In genomic region chr6:108175176-108175591, GRCh38 we compare ENCODE assay signal across 17 cellular contexts. TPM values are rescaled to one million over a fixed set of nuclear protein-coding genes. Genes with fewer than 3 reads are reported as not detected.
DNase-seq lines count a peak whose midpoint lies in the region; ATAC-seq and TF ChIP-seq lines count a peak whose summit lies in the region.
"Had no signal": no experiment of that assay in that cellular context is flagged by ENCODE, and none has a peak within 500 bp of the region (broad histone marks: within the 10 kb centered on the region; RNA-seq: fewer than 3 reads in every experiment).

No MANE protein-coding gene starts in this region.

- no peaks in the 10 kb centered on the region for H3K9me3 Mint-ChIP-seq in CD8-positive, alpha-beta memory T cell
- H3K9me3 Mint-ChIP-seq in MCF 10A (ENCODE audit: unreplicated experiment): no peaks in the 10 kb centered on the region

- no peaks in the 10 kb centered on the region for H3K36me3 Mint-ChIP-seq in CD8-positive, alpha-beta memory T cell
- H3K36me3 Mint-ChIP-seq in MCF 10A (ENCODE audit: insufficient read depth, unreplicated experiment): no peaks in the 10 kb centered on the region

- no peak overlapping the region for H3K27ac ChIP-seq in CD8-positive, alpha-beta memory T cell (ENCODE audit: low read depth, low read length)
- H3K27ac ChIP-seq in PC-3 (ENCODE audit: low read length) (no peak overlapping the region), gastrocnemius medialis (no peak overlapping the region)
- H3K27ac ChIP-seq: C4-2B, dorsolateral prefrontal cortex, foreskin keratinocyte, KMS-11 had no signal

- H3K4me2 ChIP-seq in PC-3 (ENCODE audit: low read length): peak overlapping the region; percentile 76; the same call in 1 of the 2 replicates
- H3K4me2 ChIP-seq: KMS-11 had no signal

- H3K27me3 Mint-ChIP-seq in CD8-positive, alpha-beta memory T cell: peaks cover 57 to 91% of the 10 kb centered on the region in 2 donors
- no peaks in the 10 kb centered on the region for H3K27me3 Mint-ChIP-seq in MCF 10A (ENCODE audit: insufficient read depth, unreplicated experiment)

- H3K27ac Mint-ChIP-seq in CD8-positive, alpha-beta memory T cell: peak overlapping the region in 1 of 8 donors; percentile 17
- no peak overlapping the region for H3K27ac Mint-ChIP-seq in MCF 10A (ENCODE audit: low read depth, unreplicated experiment)

- CTCF ChIA-PET in CD8-positive, alpha-beta memory T cell (lab: Charles Lee): no interaction called here
- CTCF ChIA-PET in PC-3 (lab: Charles Lee): no interaction called here
- CTCF ChIA-PET in GM10248 (lab: Yijun Ruan, JAX): interaction anchor here (0.7 to 1.7 kb wide), 6 partner anchors 10 to 316 kb away, joined by 3 to 5 read pairs (median 3); partner anchors contain the start of gene SNX3
- CTCF ChIA-PET in MCF 10A (lab: Yijun Ruan, JAX): interaction anchor here (1.1 kb wide), 1 partner anchor 10 kb away, joined by 3 read pairs; no protein-coding TSS in a partner anchor

- H3K4me3 Mint-ChIP-seq in CD8-positive, alpha-beta memory T cell: peak overlapping the region; percentile 12 to 86 (median 41)
- no peak overlapping the region for H3K4me3 Mint-ChIP-seq in MCF 10A (ENCODE audit: unreplicated experiment)

- H3K9me2 ChIP-seq in PC-3 (replicated peaks; ENCODE audit: low read length): no peaks in the 10 kb centered on the region

- no peaks in the 10 kb centered on the region for H3K9me3 ChIP-seq in CD8-positive, alpha-beta memory T cell (ENCODE audit: low read length)
- H3K9me3 ChIP-seq in PC-3 (ENCODE audit: low read length): no peaks in the 10 kb centered on the region
- H3K9me3 ChIP-seq in iPS-15b (ENCODE audit: control insufficient read depth, insufficient read depth, low read length): no peaks in the 10 kb centered on the region
- no peaks in the 10 kb centered on the region for H3K9me3 ChIP-seq in gastrocnemius medialis

- TF ChIP-seq CTCF in PC-3 (conservative IDR thresholded peaks at IDR 0.05; ENCODE audit: low read depth, low read length): no peak
- no peak for TF ChIP-seq CTCF in gastrocnemius medialis (IDR thresholded peaks at IDR 0.05 in 4 of 5, conservative IDR thresholded peaks at IDR 0.05 in 1 of 5)
- no peak for TF ChIP-seq CTCF in GM10248 (IDR thresholded peaks at IDR 0.05; ENCODE audit: control extremely low read depth, extremely low read depth, low read depth, missing control alignments)
- no peak for TF ChIP-seq CTCF in MCF 10A (IDR thresholded peaks at IDR 0.05; ENCODE audit: unreplicated experiment)

- H3K9ac ChIP-seq in PC-3 (ENCODE audit: low read length) (no peak overlapping the region), iPS-15b (ENCODE audit: low read depth, low read length) (no peak overlapping the region)
- H3K9ac ChIP-seq: KMS-11 had no signal

- no peaks in the 10 kb centered on the region for H3F3A ChIP-seq in PC-3 (ENCODE audit: low read length, unreplicated experiment)

- peaks cover 7% of the 10 kb centered on the region for H3K4me1 ChIP-seq in CD8-positive, alpha-beta memory T cell (ENCODE audit: insufficient read depth, low read length)
- H3K4me1 ChIP-seq in PC-3 (ENCODE audit: insufficient read depth, low read length): no peaks in the 10 kb centered on the region
- peaks cover 18% of the 10 kb centered on the region for H3K4me1 ChIP-seq in iPS-15b (ENCODE audit: control insufficient read depth, insufficient read depth, low read length)
- H3K4me1 ChIP-seq in gastrocnemius medialis: peaks cover 13 to 15% of the 10 kb centered on the region in 2 donors
- H3K4me1 ChIP-seq: foreskin keratinocyte had no signal

- ATAC-seq in PC-3 (no peak), gastrocnemius medialis (no peak), HG03175 (IDR thresholded peaks at IDR 0.05; ENCODE audit: unreplicated experiment) (no peak), HG03095 (IDR thresholded peaks at IDR 0.05; ENCODE audit: unreplicated experiment) (no peak)

- peaks cover 76% of the 10 kb centered on the region for H3K27me3 ChIP-seq in CD8-positive, alpha-beta memory T cell (ENCODE audit: insufficient read depth, low read length, poor library complexity, severe bottlenecking)
- H3K27me3 ChIP-seq in PC-3 (ENCODE audit: low read length) (no peaks in the 10 kb centered on the region), iPS-15b (ENCODE audit: control insufficient read depth, insufficient read depth, low read length) (peaks cover 89% of the 10 kb centered on the region), gastrocnemius medialis (peaks cover 81 to 94% (median 89%) of the 10 kb centered on the region in 3 donors)

- H3K36me3 ChIP-seq in CD8-positive, alpha-beta memory T cell (ENCODE audit: insufficient read depth, low read length): no peaks in the 10 kb centered on the region
- H3K36me3 ChIP-seq in PC-3 (ENCODE audit: low read depth, low read length): no peaks in the 10 kb centered on the region
- no peaks in the 10 kb centered on the region for H3K36me3 ChIP-seq in iPS-15b (ENCODE audit: control insufficient read depth, insufficient read depth, low read length)
- H3K36me3 ChIP-seq in gastrocnemius medialis: no peaks in the 10 kb centered on the region

- no peaks in the 10 kb centered on the region for H4K20me1 ChIP-seq in PC-3 (ENCODE audit: low read length)

- no peak overlapping the region for H3K4me3 ChIP-seq in CD8-positive, alpha-beta memory T cell (ENCODE audit: low read length)
- peak overlapping the region; percentile 59 for H3K4me3 ChIP-seq in PC-3 (ENCODE audit: low read length)
- H3K4me3 ChIP-seq in iPS-15b (ENCODE audit: low read depth, low read length): peak overlapping the region; percentile 52
- H3K4me3 ChIP-seq in gastrocnemius medialis: peak overlapping the region; percentile 21 to 44 (median 30)

- intact Hi-C loops in PC-3 (cut with micrococcal nuclease): no loop called here
- intact Hi-C loops in gastrocnemius medialis (cut with DNase I; ENCODE audit: low total_unique reads): no loop called here
- intact Hi-C loops in MCF 10A (cut with micrococcal nuclease): no loop called here

- peak overlapping the region; percentile 78 for H2AFZ ChIP-seq in PC-3 (ENCODE audit: low read length)

- POLR2A ChIA-PET in CD8-positive, alpha-beta memory T cell (lab: Charles Lee): no interaction called here
- POLR2A ChIA-PET in PC-3 (lab: Charles Lee; ENCODE audit: unreplicated experiment): no interaction called here
- POLR2A ChIA-PET in GM10248 (lab: Yijun Ruan, JAX): no interaction called here
- POLR2A ChIA-PET in MCF 10A (lab: Yijun Ruan, JAX): no interaction called here

- DNase-seq in CD8-positive, alpha-beta memory T cell: no peak
- DNase-seq in PC-3 (no peak), gastrocnemius medialis (no peak), GM10248 (ENCODE audit: extremely low spot score) (no peak), MCF 10A (ENCODE audit: unreplicated experiment) (no peak)
- DNase-seq: dorsolateral prefrontal cortex; foreskin keratinocyte; GF-D8; kidney; NCI-H187; SHP77; stimulated activated CD4-positive, alpha-beta T cell treated with anti-CD3 and anti-CD28 coated beads, Interleukin-1b, Interleukin-23, amount 100 ng/mL, for 48 hours had no signal

- H3K4me1 Mint-ChIP-seq in CD8-positive, alpha-beta memory T cell: peaks cover 20 to 38% (median 21%) of the 10 kb centered on the region in 3 donors
- no peaks in the 10 kb centered on the region for H3K4me1 Mint-ChIP-seq in MCF 10A (ENCODE audit: insufficient read depth, unreplicated experiment)

- H3K79me2 ChIP-seq in PC-3 (ENCODE audit: low read length): no peaks in the 10 kb centered on the region

- no TSS peak for BruUV-seq in PC-3 (replicated peaks; lab: Mats Ljungman, UMichigan)
- no TSS peak for BruUV-seq in MCF 10A (replicated peaks; lab: Mats Ljungman, UMichigan)

- TF ChIP-seq POLR2A in gastrocnemius medialis (IDR thresholded peaks at IDR 0.05): no peak

- in situ Hi-C loops in gastrocnemius medialis (cut with MboI; ENCODE audit: low sequenced_read_pairs in 4 of 4): no loop called here

RNA-seq across cellular contexts. Expression of gene NR2E1, which starts 9.4 kb away (rescaled TPM):
- not detected for total RNA-seq in CD8-positive, alpha-beta memory T cell
- not detected for polyA plus RNA-seq in CD8-positive, alpha-beta memory T cell
- total RNA-seq in PC-3 (2014; rRNA removed) (0.07 TPM in 1 of 2 replicates, not detected in the other), gastrocnemius medialis (not detected), MCF 10A (2022) (not detected in 2 replicates)
- total RNA-seq: foreskin keratinocyte, kidney had no signal
- polyA plus RNA-seq: foreskin keratinocyte had no signal

Comparison
In these comparisons a context has a peak if more than half of its experiments do, and no peak if none do; other contexts are left out.
1. CTCF ChIA-PET loops: an anchor here in GM10248 (0.7 to 1.7 kb wide) and MCF 10A (1.1 kb wide); none called in CD8-positive, alpha-beta memory T cell and PC-3.